ENCODE assay signal across 11 cellular contexts in the genomic region with DNA sequence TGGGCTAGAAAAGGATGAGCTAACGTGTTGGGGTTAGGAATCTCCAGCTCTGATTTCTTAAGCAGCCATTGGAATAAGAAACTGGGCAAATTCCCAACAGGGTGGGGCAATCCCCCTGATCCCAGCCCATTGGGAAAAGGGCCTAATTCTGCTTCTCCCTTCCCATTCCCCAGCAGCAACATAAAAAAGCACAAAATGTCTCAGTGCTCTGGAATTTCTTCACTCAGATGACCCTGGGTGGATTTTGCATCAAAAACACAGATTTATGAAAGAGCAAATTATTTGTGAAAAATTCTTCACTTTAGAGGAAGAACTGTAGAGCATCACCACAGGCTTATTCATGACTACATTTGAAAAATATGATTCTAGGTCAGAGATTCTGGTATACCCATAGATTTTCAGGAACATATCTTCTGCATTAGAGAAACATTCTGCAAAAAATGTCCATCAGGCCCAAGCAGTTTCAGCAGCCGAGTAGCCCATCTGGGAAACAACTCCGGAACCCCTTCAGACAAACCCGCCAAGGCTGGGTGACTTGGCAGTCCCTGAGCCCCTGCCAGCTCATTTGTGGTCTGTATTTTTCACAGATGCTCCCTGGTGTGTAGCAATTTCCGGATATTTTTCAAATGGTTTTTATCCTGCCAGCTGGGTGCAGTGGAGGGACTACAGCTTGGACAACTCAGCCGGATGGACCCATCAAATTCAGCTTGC.
DNase-seq lines count a peak whose midpoint lies in the region; ATAC-seq and TF ChIP-seq lines count a peak whose summit lies in the region.
"Had no signal": no experiment of that assay in that cellular context is flagged by ENCODE, and none has a peak within 500 bp of the region (broad histone marks: within the 10 kb centered on the region; RNA-seq: fewer than 3 reads in every experiment).

No MANE protein-coding gene starts in this region.

- ATAC-seq in Right ventricle myocardium inferior (peak; percentile 78), body of pancreas (peak; percentile 42), lower lobe of right lung (peak; percentile 35 to 52)
- ATAC-seq in stimulated activated naive CD8-positive, alpha-beta T cell treated with anti-CD3 and anti-CD28 coated beads, Interleukin-15, Interleukin-2, amounts not matched to agents 100 U/mL and 50 U/mL, for 24 hours = no peak
- ATAC-seq in activated CD8-positive, alpha-beta T cell treated with anti-CD3 and anti-CD28 coated beads, Interleukin-2, amount 10 ng/mL, durations not matched to agents 7 days and 5 days = no peak
- ATAC-seq: A549 had no signal

- CTCF ChIA-PET in activated CD8-positive, alpha-beta T cell treated with anti-CD3 and anti-CD28 coated beads, Interleukin-2, amount 10 ng/mL, durations not matched to agents 7 days and 5 days (lab: Charles Lee) = no interaction called here

- POLR2A ChIA-PET in activated CD8-positive, alpha-beta T cell treated with anti-CD3 and anti-CD28 coated beads, Interleukin-2, amount 10 ng/mL, durations not matched to agents 7 days and 5 days (lab: Charles Lee) = no interaction called here

- H3K4me3 Mint-ChIP-seq in activated CD8-positive, alpha-beta T cell treated with anti-CD3 and anti-CD28 coated beads, Interleukin-2, amount 10 ng/mL, durations not matched to agents 7 days and 5 days = no peak overlapping the region

- H3K36me3 ChIP-seq in body of pancreas (replicated peaks in 1 of 2; ENCODE audit: insufficient read depth in 1 of 2, low read depth in 2 of 2) = no peaks in the 10 kb centered on the region
- H3K36me3 ChIP-seq in lower lobe of right lung = no peaks in the 10 kb centered on the region

- H3K4me1 Mint-ChIP-seq in activated CD8-positive, alpha-beta T cell treated with anti-CD3 and anti-CD28 coated beads, Interleukin-2, amount 10 ng/mL, durations not matched to agents 7 days and 5 days (ENCODE audit: low read depth) = no peaks in the 10 kb centered on the region

- WGBS in body of pancreas, 2 donors = 75 to 78% methylated on average over 6 of the region's 6 CpGs

- H3K27me3 ChIP-seq in body of pancreas = no peaks in the 10 kb centered on the region
- H3K27me3 ChIP-seq in lower lobe of right lung (ENCODE audit: low read depth) = no peaks in the 10 kb centered on the region

- intact Hi-C loops in Right ventricle myocardium inferior (cut with DNase I) (no loop called here), cardiac septum (cut with DNase I) (no loop called here), body of pancreas (cut with DNase I) (no loop called here), lower lobe of right lung (cut with DNase I) (no loop called here)

- no peak overlapping the region for H3K27ac Mint-ChIP-seq in activated CD8-positive, alpha-beta T cell treated with anti-CD3 and anti-CD28 coated beads, Interleukin-2, amount 10 ng/mL, durations not matched to agents 7 days and 5 days

- H3K9me3 ChIP-seq in body of pancreas = no peaks in the 10 kb centered on the region
- H3K9me3 ChIP-seq in lower lobe of right lung = no peaks in the 10 kb centered on the region
- H3K9me3 ChIP-seq: A549 had no signal

- TF ChIP-seq POLR2A in body of pancreas (IDR thresholded peaks at IDR 0.05) = no peak

- no peak for TF ChIP-seq CTCF in body of pancreas (IDR thresholded peaks at IDR 0.05)
- no peak for TF ChIP-seq CTCF in lower lobe of right lung (IDR thresholded peaks at IDR 0.05)

- no peaks in the 10 kb centered on the region for H3K36me3 Mint-ChIP-seq in activated CD8-positive, alpha-beta T cell treated with anti-CD3 and anti-CD28 coated beads, Interleukin-2, amount 10 ng/mL, durations not matched to agents 7 days and 5 days (ENCODE audit: low read depth)

- DNase-seq in Right ventricle myocardium inferior (ENCODE audit: missing footprints) (no peak), cardiac septum (ENCODE audit: low spot score) (no peak), body of pancreas (peak; percentile 16 to 30 (median 18)), lower lobe of right lung (no peak), NK-92 (lab: John Stamatoyannopoulos, UW; ENCODE audit: unreplicated experiment) (no peak), NCI-H1694 treated with DMSO at 0.1 percent for 48 hours (lab: John Stamatoyannopoulos, UW) (no peak)
- no peak for DNase-seq in stimulated activated naive CD8-positive, alpha-beta T cell treated with anti-CD3 and anti-CD28 coated beads, Interleukin-15, Interleukin-2, amounts not matched to agents 100 U/mL and 50 U/mL, for 24 hours
- DNase-seq in activated CD8-positive, alpha-beta T cell treated with anti-CD3 and anti-CD28 coated beads, Interleukin-2, amount 10 ng/mL, durations not matched to agents 7 days and 5 days = no peak
- DNase-seq: activated CD4-positive, alpha-beta T cell treated with anti-CD3 and anti-CD28 coated beads for 4 hours; NCI-H446 treated with DMSO at 0.1 percent for 48 hours had no signal

- no peaks in the 10 kb centered on the region for H3K9me3 Mint-ChIP-seq in activated CD8-positive, alpha-beta T cell treated with anti-CD3 and anti-CD28 coated beads, Interleukin-2, amount 10 ng/mL, durations not matched to agents 7 days and 5 days (ENCODE audit: insufficient read depth)

- H3K4me3 ChIP-seq in body of pancreas (no peak overlapping the region), lower lobe of right lung (no peak overlapping the region)
- H3K4me3 ChIP-seq: A549 had no signal

- peak overlapping the region in 1 of 4 donors; percentile 2 for H3K27ac ChIP-seq in body of pancreas
- H3K27ac ChIP-seq in lower lobe of right lung = peak overlapping the region; percentile 53
- H3K27ac ChIP-seq: A549 had no signal

- peaks cover 5% of the 10 kb centered on the region for H3K27me3 Mint-ChIP-seq in activated CD8-positive, alpha-beta T cell treated with anti-CD3 and anti-CD28 coated beads, Interleukin-2, amount 10 ng/mL, durations not matched to agents 7 days and 5 days (ENCODE audit: low read depth)

- H3K4me1 ChIP-seq in body of pancreas (peaks cover 5% of the 10 kb centered on the region), lower lobe of right lung (peaks cover 12% of the 10 kb centered on the region)
- H3K4me1 ChIP-seq: A549 had no signal

Comparison
In these comparisons a context has a peak if more than half of its experiments do, and no peak if none do; other contexts are left out.
1. ATAC-seq: peak in Right ventricle myocardium inferior (single experiment), body of pancreas (single experiment) and lower lobe of right lung (2 of 2); none in stimulated activated naive CD8-positive, alpha-beta T cell treated with anti-CD3 and anti-CD28 coated beads, Interleukin-15, Interleukin-2, amounts not matched to agents 100 U/mL and 50 U/mL, for 24 hours (single experiment) and activated CD8-positive, alpha-beta T cell treated with anti-CD3 and anti-CD28 coated beads, Interleukin-2, amount 10 ng/mL, durations not matched to agents 7 days and 5 days (single experiment).
2. DNase-seq: peak in body of pancreas (4 of 4); none in Right ventricle myocardium inferior (single experiment), cardiac septum (single experiment), lower lobe of right lung (single experiment), NK-92 (single experiment), NCI-H1694 treated with DMSO at 0.1 percent for 48 hours (single experiment), stimulated activated naive CD8-positive, alpha-beta T cell treated with anti-CD3 and anti-CD28 coated beads, Interleukin-15, Interleukin-2, amounts not matched to agents 100 U/mL and 50 U/mL, for 24 hours (single experiment) and activated CD8-positive, alpha-beta T cell treated with anti-CD3 and anti-CD28 coated beads, Interleukin-2, amount 10 ng/mL, durations not matched to agents 7 days and 5 days (single experiment).